19 cellular contexts compared by ENCODE assay signal in the genomic region with DNA sequence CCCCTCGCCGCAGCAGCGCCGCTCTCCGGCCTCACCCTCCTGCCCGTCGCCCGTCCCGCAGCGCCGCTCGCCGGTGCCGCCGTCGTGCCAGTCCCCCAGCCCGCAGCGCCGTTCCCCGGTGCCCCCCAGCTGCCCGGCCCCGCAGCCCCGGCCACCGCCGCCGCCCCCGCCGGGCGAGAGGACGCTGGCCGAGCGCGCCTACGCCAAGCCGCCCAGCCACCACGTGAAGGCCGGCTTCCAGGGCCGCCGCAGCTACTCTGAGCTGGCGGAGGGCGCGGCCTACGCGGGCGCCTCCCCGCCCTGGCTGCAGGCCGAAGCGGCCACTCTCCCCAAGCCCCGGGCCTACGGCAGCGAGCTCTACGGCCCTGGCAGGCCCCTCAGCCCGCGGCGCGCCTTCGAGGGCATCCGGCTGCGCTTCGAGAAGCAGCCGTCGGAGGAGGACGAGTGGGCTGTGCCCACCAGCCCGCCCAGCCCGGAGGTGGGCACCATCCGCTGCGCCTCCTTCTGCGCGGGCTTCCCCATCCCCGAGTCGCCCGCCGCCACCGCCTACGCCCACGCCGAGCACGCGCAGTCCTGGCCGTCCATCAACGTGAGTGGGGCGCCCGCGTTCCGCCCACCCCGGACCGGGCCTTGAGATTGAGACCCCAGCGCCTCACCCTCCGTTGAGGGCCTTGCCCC. TPM values are rescaled to one million over a fixed set of nuclear protein-coding genes. Genes with fewer than 3 reads are reported as not detected.
A peak's percentile ranks its signal among the peaks of the same experiment; 100 is the strongest.
DNase-seq lines count a peak whose midpoint lies in the region; ATAC-seq, FAIRE-seq and TF ChIP-seq lines count a peak whose summit lies in the region.
"Had no signal": no experiment of that assay in that cellular context is flagged by ENCODE, and none has a peak within 500 bp of the region (broad histone marks: within the 10 kb centered on the region; RNA-seq: fewer than 3 reads in every experiment).

No MANE protein-coding gene starts in this region.

- no peaks in the 10 kb centered on the region for H3K79me2 ChIP-seq in H1 (ENCODE audit: control insufficient read depth in 1 of 2, insufficient read depth in 2 of 2, low read length in 2 of 2)

- H3K4me3 ChIP-seq in H1 (ENCODE audit: extremely low read depth in 1 of 4, insufficient read depth in 2 of 4, low read depth in 3 of 4, low read length in 4 of 4) (peak overlapping the region; percentile 21 to 57 (median 29); a peak in 7 of 8 replicates), iPS-15b (ENCODE audit: low read depth, low read length) (peak overlapping the region; percentile 39)
- no peak overlapping the region for H3K4me3 ChIP-seq in CD8-positive, alpha-beta T cell (ENCODE audit: low read depth, low read length)

- TF ChIP-seq EP300 in H1 (IDR thresholded peaks at IDR 0.05; ENCODE audit: borderline replicate concordance in 1 of 2, low read depth in 2 of 2, low read length in 2 of 2) = no peak

- no peak overlapping the region for H3K27ac ChIP-seq in H1 (ENCODE audit: low read depth, low read length)
- no peak overlapping the region for H3K27ac ChIP-seq in CD8-positive, alpha-beta T cell (ENCODE audit: low read depth, low read length)
- H3K27ac ChIP-seq: neutrophil had no signal

- H3K4me2 ChIP-seq in H1 (ENCODE audit: insufficient read depth in 1 of 2, low read depth in 2 of 2, low read length in 2 of 2) = peak overlapping the region; percentile 62 to 71

- H3K36me3 Mint-ChIP-seq in CD8-positive, alpha-beta T cell = peaks cover 5% of the 10 kb centered on the region

- H3K27me3 ChIP-seq in H1 (replicated peaks in 1 of 4; ENCODE audit: control insufficient read depth in 3 of 4, extremely low read depth in 1 of 4, insufficient read depth in 3 of 4, low read length in 3 of 4) (peaks cover 0 to 19% (median 5%) of the 10 kb centered on the region in 4 experiments; a peak in 4 of 7 replicates), iPS-15b (ENCODE audit: control insufficient read depth, insufficient read depth, low read length) (peaks cover 33% of the 10 kb centered on the region)
- no peaks in the 10 kb centered on the region for H3K27me3 ChIP-seq in CD8-positive, alpha-beta T cell (ENCODE audit: insufficient read depth, low read length)

- peaks cover 0 to 9% (median 3%) of the 10 kb centered on the region in 4 experiments; a peak in 5 of 7 replicates for H3K4me1 ChIP-seq in H1 (replicated peaks in 1 of 4; ENCODE audit: control insufficient read depth in 3 of 4, insufficient read depth in 4 of 4, low read length in 3 of 4)
- H3K4me1 ChIP-seq in iPS-15b (ENCODE audit: control insufficient read depth, insufficient read depth, low read length) = no peaks in the 10 kb centered on the region
- H3K4me1 ChIP-seq in CD8-positive, alpha-beta T cell (ENCODE audit: insufficient read depth, low read length) = peaks cover 67% of the 10 kb centered on the region

- no peak overlapping the region for H3K4ac ChIP-seq in H1 (replicated peaks; ENCODE audit: insufficient read length, low read depth, low read length)

- no peak overlapping the region for H3K18ac ChIP-seq in H1 (ENCODE audit: extremely low read depth, low read length)

- ATAC-seq in sciatic nerve (peak; percentile 58), GM18867 (IDR thresholded peaks at IDR 0.05; ENCODE audit: unreplicated experiment) (no peak)
- ATAC-seq in CD8-positive, alpha-beta T cell = no peak

- no peak overlapping the region for H4K5ac ChIP-seq in H1 (ENCODE audit: insufficient read length, low read depth, low read length)

- FAIRE-seq in H1 (lab: Jason Lieb, UNC) = no peak
- FAIRE-seq: GM18507 had no signal

- CTCF ChIA-PET in H1 (lab: Charles Lee; ENCODE audit: partially characterized antibody) = interaction anchor here (1.3 to 19.8 kb wide), 5 partner anchors 9 to 44 kb away, joined by 3 to 441 read pairs (median 22); a partner anchor contains a TSS
- CTCF ChIA-PET in CD8-positive, alpha-beta T cell (lab: Charles Lee) = interaction anchor here (1.0 to 2.9 kb wide), 2 partner anchors 9 to 11 kb away, joined by 3 to 13 read pairs; no protein-coding TSS in a partner anchor

- H3K4me1 Mint-ChIP-seq in CD8-positive, alpha-beta T cell (ENCODE audit: low read depth) = peaks cover 56% of the 10 kb centered on the region

- H2AFZ ChIP-seq in H1 (ENCODE audit: low read length) = no peak overlapping the region

- H3K9me3 Mint-ChIP-seq in CD8-positive, alpha-beta T cell = no peaks in the 10 kb centered on the region
- H3K9me3 Mint-ChIP-seq: T-helper 1 cell treated with Interleukin-12 subunit alpha and Interleukin-12 subunit beta and Interleukin-4 antibody, amounts not matched to agents 30 μg/mL and 1 μg/mL, for 36 hours had no signal

- TF ChIP-seq CTCF in H1 (IDR thresholded peaks at IDR 0.05; ENCODE audit: control extremely low read depth in 1 of 3, insufficient read depth in 1 of 3, low read depth in 1 of 3, low read length in 3 of 3) = no peak
- no peak for TF ChIP-seq CTCF in CD8-positive, alpha-beta T cell (IDR thresholded peaks at IDR 0.05)

- no peak overlapping the region for H2BK15ac ChIP-seq in H1 (ENCODE audit: low read length)

- H2BK120ac ChIP-seq in H1 (replicated peaks; ENCODE audit: low read depth, low read length) = no peak overlapping the region

- no peak overlapping the region for H2BK20ac ChIP-seq in H1 (ENCODE audit: low read length)

- peaks cover 2% of the 10 kb centered on the region; the same call in 1 of the 2 replicates for H3K23me2 ChIP-seq in H1 (ENCODE audit: low read depth, low read length)

- H3K4me3 Mint-ChIP-seq in CD8-positive, alpha-beta T cell = no peak overlapping the region
- H3K4me3 Mint-ChIP-seq: B cell; T-helper 1 cell treated with Interleukin-12 subunit alpha and Interleukin-12 subunit beta and Interleukin-4 antibody, amounts not matched to agents 30 μg/mL and 1 μg/mL, for 36 hours had no signal

- H3K9me3 ChIP-seq in H1 (ENCODE audit: insufficient read depth in 2 of 2, low read depth in 1 of 2, low read length in 1 of 2) (no peaks in the 10 kb centered on the region), iPS-15b (ENCODE audit: control insufficient read depth, insufficient read depth, low read length) (no peaks in the 10 kb centered on the region)
- H3K9me3 ChIP-seq in CD8-positive, alpha-beta T cell (ENCODE audit: low read length) = no peaks in the 10 kb centered on the region
- H3K9me3 ChIP-seq: neutrophil had no signal

- DNase-seq in HCEC 1CT (peak; percentile 39), H1 (ENCODE audit: low read depth in 1 of 2, low spot score in 2 of 2) (peak in 1 of 2 experiments; percentile 67), sciatic nerve (ENCODE audit: low spot score) (no peak), GM19240 (ENCODE audit: insufficient read length, low spot score) (no peak)
- no peak for DNase-seq in NK-92 treated with Interleukin-12 subunit alpha and Interleukin-12 subunit beta, amount 100 ng/mL, for 24 hours (lab: John Stamatoyannopoulos, UW)
- no peak for DNase-seq in CD8-positive, alpha-beta T cell
- DNase-seq: activated CD4-positive, alpha-beta T cell treated with anti-CD3 and anti-CD28 coated beads, Interleukin-2, amount 50 U/mL, for 4 hours; activated effector memory CD4-positive, alpha-beta T cell treated with anti-CD3 and anti-CD28 coated beads, Interleukin-2, amount 50 U/mL, for 16 hours; central memory CD4-positive, alpha-beta T cell; kidney glomerular epithelial cell; NCI-H2171 treated with DMSO at 0.1 percent for 48 hours; OCI-M1 had no signal

- no peak for TF ChIP-seq RAD21 in H1 (IDR thresholded peaks at IDR 0.05 in 1 of 2, conservative IDR thresholded peaks at IDR 0.05 in 1 of 2; ENCODE audit: low read depth in 2 of 2, low read length in 2 of 2)

- peak overlapping the region; percentile 58; the same call in 1 of the 2 replicates for H4K8ac ChIP-seq in H1 (ENCODE audit: extremely low read depth, insufficient read depth, low read length)

- peaks cover 0 to 2% of the 10 kb centered on the region in 2 experiments for H4K20me1 ChIP-seq in H1 (replicated peaks in 1 of 2; ENCODE audit: control insufficient read depth in 1 of 2, insufficient read depth in 2 of 2, low read length in 2 of 2)

- POLR2A ChIA-PET in H1 (lab: Charles Lee; ENCODE audit: partially characterized antibody) = interaction anchor here (1.1 to 2.0 kb wide), 7 partner anchors 9 to 44 kb away, joined by 3 to 13 read pairs (median 4); no protein-coding TSS in a partner anchor
- POLR2A ChIA-PET in CD8-positive, alpha-beta T cell (lab: Charles Lee) = no interaction called here

- H3K36me3 ChIP-seq in H1 (ENCODE audit: control insufficient read depth in 2 of 4, insufficient read depth in 4 of 4, low read length in 3 of 4) (no peaks in the 10 kb centered on the region), iPS-15b (ENCODE audit: control insufficient read depth, insufficient read depth, low read length) (no peaks in the 10 kb centered on the region)
- H3K36me3 ChIP-seq in CD8-positive, alpha-beta T cell (ENCODE audit: insufficient read depth, low read length) = no peaks in the 10 kb centered on the region

- no peak overlapping the region for H3K23ac ChIP-seq in H1 (ENCODE audit: insufficient read length)

- no peak overlapping the region for H3K14ac ChIP-seq in H1 (ENCODE audit: insufficient read length)

- H2BK5ac ChIP-seq in H1 (ENCODE audit: low read depth, low read length) = no peak overlapping the region

- H3K79me1 ChIP-seq in H1 (ENCODE audit: low read depth, low read length) = no peaks in the 10 kb centered on the region

- H3K27me3 Mint-ChIP-seq in CD8-positive, alpha-beta T cell (ENCODE audit: low read depth) = no peaks in the 10 kb centered on the region
- H3K27me3 Mint-ChIP-seq: B cell had no signal

- no peak overlapping the region for H3K56ac ChIP-seq in H1 (replicated peaks; ENCODE audit: insufficient read length, low read depth, low read length)

- no peak overlapping the region for H4K91ac ChIP-seq in H1 (replicated peaks; ENCODE audit: insufficient read length, low read length)

- intact Hi-C loops in sciatic nerve (cut with DNase I) = no loop called here
- intact Hi-C loops in CD8-positive, alpha-beta T cell (cut with DNase I, micrococcal nuclease) = no loop called here

- H3K9ac ChIP-seq in H1 (replicated peaks in 1 of 4; ENCODE audit: extremely low read depth in 1 of 4, low read depth in 3 of 4, low read length in 3 of 4) (peak overlapping the region in 1 of 4 experiments; percentile 41; a peak in 2 of 7 replicates), iPS-15b (ENCODE audit: low read depth, low read length) (no peak overlapping the region)

- H3K27ac Mint-ChIP-seq in CD8-positive, alpha-beta T cell = no peak overlapping the region
- H3K27ac Mint-ChIP-seq: B cell had no signal

- no peak overlapping the region for H2BK12ac ChIP-seq in H1 (ENCODE audit: low read depth, low read length)

- no peak for TF ChIP-seq POLR2A in H1 (IDR thresholded peaks at IDR 0.05; ENCODE audit: control extremely low read depth in 1 of 2, low read depth in 2 of 2, low read length in 2 of 2)

- 27% methylated on average over 67 of the region's 89 CpGs; no CpG with 5 or more reads in 1 of the 2 experiments for whole genome bisulfite sequencing in H1 (ENCODE audit: extremely low coverage in 1 of 2, insufficient coverage in 1 of 2, insufficient read length in 1 of 2, insufficient replicate concordance in 2 of 2, low coverage in 1 of 2, low lambda C conversion rate in 2 of 2, missing lambda C conversion rate in 1 of 2), 2 experiments

- no peak overlapping the region for H2AK5ac ChIP-seq in H1 (ENCODE audit: low read depth, low read length)

RNA-seq across cellular contexts. Expression of a gene that starts 15.0 kb away (rescaled TPM):
- total RNA-seq in H1 (2021; fragmentation: NEBNext Ultra II Directional; extraction: Animal tissue kit (Norgen Biotek cat#: 25700)) = 15.1 and 16.7 TPM in 2 replicates
- 6.3 and 9.3 TPM in 2 replicates for polyA plus RNA-seq in H1 (2011; rRNA removed)
- 8.4 TPM for polyA plus RNA-seq in H1 (2011; cell fraction: cytosol; rRNA removed)
- polyA plus RNA-seq in H1 (2011; cell fraction: nucleus; rRNA removed) = 20.6 TPM
- 17.1 to 26.1 TPM (median 23.5 TPM) in 4 replicates for polyA plus RNA-seq in H1 (2012, experiment 1 of 2)
- 21.5 TPM for polyA plus RNA-seq in H1 (2012, experiment 2 of 2)
- polyA plus RNA-seq in H1 (2013, experiment 1 of 2) = 6.6 TPM
- polyA plus RNA-seq in H1 (2013, experiment 2 of 2) = 7.1 TPM
- polyA minus RNA-seq in H1 (2011; rRNA and poly(A)+ RNA removed) = 5.1 and 6.0 TPM in 2 replicates
- 11.2 TPM for polyA minus RNA-seq in H1 (2011; cell fraction: cytosol; rRNA and poly(A)+ RNA removed)
- 7.2 TPM for polyA minus RNA-seq in H1 (2011; cell fraction: nucleus; rRNA and poly(A)+ RNA removed)
- 19.9 TPM for total RNA-seq in sciatic nerve
- total RNA-seq in CD8-positive, alpha-beta T cell = 1 to 10 TPM; 5.2 TPM

RNA-seq across cellular contexts. Expression of a gene that starts 24.0 kb away (rescaled TPM):
- total RNA-seq in H1 (2021; fragmentation: NEBNext Ultra II Directional; extraction: Animal tissue kit (Norgen Biotek cat#: 25700)) = not detected in 2 replicates
- 0.05 TPM in 1 of 2 replicates, not detected in the other for polyA plus RNA-seq in H1 (2011; rRNA removed)
- polyA plus RNA-seq in H1 (2011; cell fraction: cytosol; rRNA removed) = 0.04 TPM
- polyA plus RNA-seq in H1 (2011; cell fraction: nucleus; rRNA removed) = not detected
- polyA plus RNA-seq in H1 (2012, experiment 1 of 2) = not detected in 4 replicates
- not detected for polyA plus RNA-seq in H1 (2012, experiment 2 of 2)
- polyA plus RNA-seq in H1 (2013, experiment 1 of 2) = 0.02 TPM
- 0.02 TPM for polyA plus RNA-seq in H1 (2013, experiment 2 of 2)
- polyA minus RNA-seq in H1 (2011; rRNA and poly(A)+ RNA removed) = 0.05 TPM in 1 of 2 replicates, not detected in the other
- not detected for polyA minus RNA-seq in H1 (2011; cell fraction: cytosol; rRNA and poly(A)+ RNA removed)
- polyA minus RNA-seq in H1 (2011; cell fraction: nucleus; rRNA and poly(A)+ RNA removed) = not detected
- 1.1 TPM for total RNA-seq in sciatic nerve
- 10 to 100 TPM; 37.0 to 39.1 TPM for total RNA-seq in CD8-positive, alpha-beta T cell
- total RNA-seq: G401 had no signal

RNA-seq across cellular contexts. Expression of a gene that starts 59.3 kb away (rescaled TPM):
- total RNA-seq in H1 (2021; fragmentation: NEBNext Ultra II Directional; extraction: Animal tissue kit (Norgen Biotek cat#: 25700)) = 625 and 635 TPM in 2 replicates
- 142 and 171 TPM in 2 replicates for polyA plus RNA-seq in H1 (2011; rRNA removed)
- 209 TPM for polyA plus RNA-seq in H1 (2011; cell fraction: cytosol; rRNA removed)
- 433 TPM for polyA plus RNA-seq in H1 (2011; cell fraction: nucleus; rRNA removed)
- 357 to 670 TPM (median 408 TPM) in 4 replicates for polyA plus RNA-seq in H1 (2012, experiment 1 of 2)
- 16.3 TPM for polyA plus RNA-seq in H1 (2012, experiment 2 of 2)
- 602 TPM for polyA plus RNA-seq in H1 (2013, experiment 1 of 2)
- polyA plus RNA-seq in H1 (2013, experiment 2 of 2) = 545 TPM
- 512 and 884 TPM in 2 replicates for polyA minus RNA-seq in H1 (2011; rRNA and poly(A)+ RNA removed)
- polyA minus RNA-seq in H1 (2011; cell fraction: cytosol; rRNA and poly(A)+ RNA removed) = 185 TPM
- polyA minus RNA-seq in H1 (2011; cell fraction: nucleus; rRNA and poly(A)+ RNA removed) = 342 TPM
- 223 TPM for total RNA-seq in sciatic nerve
- 100 to 1,000 TPM; 170 to 173 TPM for total RNA-seq in CD8-positive, alpha-beta T cell

Comparison
In these comparisons a context has a peak if more than half of its experiments do, and no peak if none do; other contexts are left out.
1. RNA of a gene that starts 24.0 kb away (total RNA-seq): 37.0 to 39.1 TPM in CD8-positive, alpha-beta T cell; 1.1 TPM in sciatic nerve (single experiment) and not detected in H1; every median in the first group is over 10 times any median in the second.